ENCODE assay signal across 22 cellular contexts in genomic region chr1:77120950-77121349, GRCh38.
"Had no signal": no experiment of that assay in that cellular context is flagged by ENCODE, and none has a peak within 500 bp of the region (broad histone marks: within the 10 kb centered on the region; RNA-seq: fewer than 3 reads in every experiment).

No MANE protein-coding gene starts in this region.

- H3K27ac ChIP-seq: epithelial cell of prostate, prostate gland, skin epidermis, suprapubic skin, transverse colon, vagina had no signal

- DNase-seq: activated CD4-positive, alpha-beta memory T cell treated with anti-CD3 and anti-CD28 coated beads, Interleukin-2, amount 10 ng/mL, durations not matched to agents 7 days and 5 days; activated CD4-positive, alpha-beta T cell treated with anti-CD3 and anti-CD28 coated beads for 48 hours; activated CD4-positive, CD25-positive, alpha-beta regulatory T cell; activated naive CD4-positive, alpha-beta T cell treated with anti-CD3 and anti-CD28 coated beads for 36 hours; activated T-cell treated with anti-CD3 and anti-CD28 coated beads, Interleukin-2, amount 50 U/mL, for 24 hours; anterior cingulate cortex; cerebellar nuclear complex; effector CD8-positive, alpha-beta T cell; foreskin fibroblast; hippocampal formation; islet precursor cell; midbrain; nephron progenitor cell; right cardiac atrium; stimulated activated naive CD8-positive, alpha-beta T cell treated with anti-CD3 and anti-CD28 coated beads, Interleukin-15, amount 100 ng/mL, for 72 hours; T-cell; transverse colon had no signal

- H3K4me3 ChIP-seq: prostate gland, skin epidermis, suprapubic skin, transverse colon, vagina had no signal

- H3K4me1 ChIP-seq: prostate gland, suprapubic skin, vagina had no signal

- H3K27me3 ChIP-seq: suprapubic skin, transverse colon, vagina had no signal

- H3K36me3 ChIP-seq: prostate gland, suprapubic skin, transverse colon, vagina had no signal

- ATAC-seq: right cardiac atrium; stimulated activated naive CD8-positive, alpha-beta T cell treated with anti-CD3 and anti-CD28 coated beads, Interleukin-15, amount 100 ng/mL, for 72 hours; T-cell had no signal

- H3K9me3 ChIP-seq: prostate gland, suprapubic skin, transverse colon, vagina had no signal
